In the genomic region with DNA sequence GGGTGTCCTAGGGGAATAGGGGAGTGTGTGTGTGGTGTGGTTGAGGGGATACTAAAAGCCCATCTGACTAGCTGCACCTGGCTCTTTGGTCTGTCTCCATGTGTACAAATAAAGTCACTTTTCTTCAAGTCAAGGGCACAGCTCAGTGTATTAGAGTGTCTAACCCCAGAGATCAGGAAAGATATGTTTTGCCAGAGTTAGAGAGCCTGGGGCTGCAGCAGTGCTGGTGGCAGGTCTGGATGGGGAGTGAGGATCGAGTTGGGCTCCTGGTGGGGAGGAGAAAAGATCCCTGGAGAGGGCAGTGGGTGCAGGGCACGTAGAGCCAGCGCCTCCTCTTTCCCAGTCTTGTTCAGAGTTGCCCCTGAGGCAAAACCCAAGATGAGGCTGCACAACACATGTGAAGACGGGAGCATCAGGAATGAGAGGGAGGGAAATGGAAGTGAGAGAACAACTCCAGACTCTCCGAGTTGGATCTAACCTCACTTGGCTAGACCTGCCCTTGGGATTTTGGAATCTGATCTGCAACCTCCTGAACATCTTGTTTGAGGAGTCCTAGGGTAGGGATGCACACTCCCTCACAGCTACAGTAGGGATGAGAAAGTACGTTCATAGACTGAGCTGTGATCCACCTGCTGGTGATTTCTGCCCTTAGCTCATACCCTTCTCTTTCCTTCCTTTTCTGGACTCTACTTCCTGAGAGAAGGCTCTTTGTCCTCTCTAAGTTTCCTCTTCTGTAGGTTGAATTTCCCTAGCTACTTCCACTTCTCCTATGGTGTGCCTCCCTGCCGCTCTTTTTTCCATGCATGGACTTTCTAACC, we compare ENCODE assay signal across 12 cellular contexts.
A peak's percentile ranks its signal among the peaks of the same experiment; 100 is the strongest.
DNase-seq lines count a peak whose midpoint lies in the region; ATAC-seq, FAIRE-seq and TF ChIP-seq lines count a peak whose summit lies in the region.
"Had no signal": no experiment of that assay in that cellular context is flagged by ENCODE, and none has a peak within 500 bp of the region (broad histone marks: within the 10 kb centered on the region; RNA-seq: fewer than 3 reads in every experiment).

No MANE protein-coding gene starts in this region.

- H4K20me1 ChIP-seq in GM23248 (ENCODE audit: insufficient read depth) (no peaks in the 10 kb centered on the region), HepG2 (ENCODE audit: insufficient read depth, low read length) (no peaks in the 10 kb centered on the region)

- H3K27me3 Mint-ChIP-seq in activated naive CD4-positive, alpha-beta T cell treated with anti-CD3 and anti-CD28 coated beads for 36 hours (ENCODE audit: low read depth) = peaks cover 5% of the 10 kb centered on the region

- TF ChIP-seq EP300 in HepG2 (IDR thresholded peaks at IDR 0.05; ENCODE audit: low read depth in 2 of 2, low read length in 2 of 2) = no peak
- no peak for TF ChIP-seq EP300 in HepG2 (CRISPR knock-in tag; IDR thresholded peaks at IDR 0.05; ENCODE audit: borderline replicate concordance)

- no peaks in the 10 kb centered on the region for H3K79me2 ChIP-seq in GM23248 (ENCODE audit: insufficient read depth)
- H3K79me2 ChIP-seq in HepG2 (ENCODE audit: insufficient read depth, low read length) = no peaks in the 10 kb centered on the region

- H3K36me3 ChIP-seq in GM23248 (ENCODE audit: low read depth) (no peaks in the 10 kb centered on the region), HepG2 (replicated peaks in 1 of 2; ENCODE audit: control insufficient read depth in 1 of 2, insufficient read depth in 2 of 2, low read length in 2 of 2) (no peaks in the 10 kb centered on the region)

- in situ Hi-C loops in GM23248 (cut with MboI) = no loop called here
- in situ Hi-C loops in astrocyte of the cerebellum (cut with HindIII; ENCODE audit: low sequenced_read_pairs) = no loop called here
- in situ Hi-C loops in HepG2 (cut with HindIII; ENCODE audit: extremely low pct_ligation_motif_present, low pct_unique_long_range_greater_than_20kb) = no loop called here

- H3K36me3 Mint-ChIP-seq in activated naive CD4-positive, alpha-beta T cell treated with anti-CD3 and anti-CD28 coated beads for 36 hours (ENCODE audit: low read depth) = no peaks in the 10 kb centered on the region
- H3K36me3 Mint-ChIP-seq: CD4-positive, alpha-beta memory T cell had no signal

- H3K4me3 Mint-ChIP-seq in activated naive CD4-positive, alpha-beta T cell treated with anti-CD3 and anti-CD28 coated beads for 36 hours = no peak overlapping the region
- H3K4me3 Mint-ChIP-seq: CD4-positive, alpha-beta memory T cell had no signal

- no peak for TF ChIP-seq RAD21 in HepG2 (CRISPR knock-in tag; IDR thresholded peaks at IDR 0.05)

- no peak for DNase-seq in AG09319 (ENCODE audit: extremely low read depth, low read depth)
- DNase-seq in GM23248 = peak; percentile 18
- no peak for DNase-seq in astrocyte of the cerebellum (ENCODE audit: low read depth)
- no peak for DNase-seq in HepG2 (ENCODE audit: low spot score)
- DNase-seq in DMS153 treated with DMSO at 0.1 percent for 48 hours (lab: John Stamatoyannopoulos, UW; ENCODE audit: unreplicated experiment) = no peak
- DNase-seq in dedifferentiated amniotic fluid mesenchymal stem cell (ENCODE audit: extremely low spot score) = no peak
- DNase-seq in activated naive CD4-positive, alpha-beta T cell treated with anti-CD3 and anti-CD28 coated beads for 36 hours = no peak
- DNase-seq: activated CD4-positive, alpha-beta T cell treated with anti-CD3 and anti-CD28 coated beads, Interleukin-2, amount 50 U/mL, for 4 hours; CD4-positive, alpha-beta memory T cell; NCI-H524 treated with DMSO at 0.1 percent for 48 hours had no signal

- no peaks in the 10 kb centered on the region for H3K9me3 ChIP-seq in GM23248 (ENCODE audit: low read depth)
- H3K9me3 ChIP-seq in HepG2 (ENCODE audit: low read length) = no peaks in the 10 kb centered on the region

- TF ChIP-seq CTCF in AG09319 (IDR thresholded peaks at IDR 0.05; ENCODE audit: low read depth, low read length) (peak; percentile 31), astrocyte of the cerebellum (IDR thresholded peaks at IDR 0.05; ENCODE audit: low read depth, low read length, missing control alignments) (peak; percentile 13), HepG2 (CRISPR knock-in tag; IDR thresholded peaks at IDR 0.05) (no peak)

- no peak for TF ChIP-seq POLR2A in HepG2 (IDR thresholded peaks at IDR 0.05; ENCODE audit: insufficient read depth in 1 of 2, low read depth in 2 of 2, low read length in 2 of 2)

- no peak overlapping the region for H3K27ac Mint-ChIP-seq in activated naive CD4-positive, alpha-beta T cell treated with anti-CD3 and anti-CD28 coated beads for 36 hours
- H3K27ac Mint-ChIP-seq: CD4-positive, alpha-beta memory T cell had no signal

- H3K9me3 Mint-ChIP-seq in activated naive CD4-positive, alpha-beta T cell treated with anti-CD3 and anti-CD28 coated beads for 36 hours = no peaks in the 10 kb centered on the region
- H3K9me3 Mint-ChIP-seq: CD4-positive, alpha-beta memory T cell had no signal

- ATAC-seq in HepG2 = peak; percentile 63
- no peak for ATAC-seq in HG02884 (IDR thresholded peaks at IDR 0.05; ENCODE audit: unreplicated experiment)

- no peaks in the 10 kb centered on the region for H3K4me1 ChIP-seq in GM23248 (ENCODE audit: insufficient read depth)
- no peaks in the 10 kb centered on the region for H3K4me1 ChIP-seq in HepG2 (ENCODE audit: insufficient read depth, low read length)

- no peak overlapping the region for H3K4me2 ChIP-seq in GM23248 (ENCODE audit: unreplicated experiment)
- H3K4me2 ChIP-seq in HepG2 (ENCODE audit: low read depth, low read length) = no peak overlapping the region

- FAIRE-seq in HepG2 (lab: Jason Lieb, UNC) = no peak
- FAIRE-seq: keratinocyte had no signal

- H3K27me3 ChIP-seq in GM23248 (replicated peaks; ENCODE audit: insufficient read depth) (peaks cover 38% of the 10 kb centered on the region), HepG2 (ENCODE audit: control insufficient read depth in 1 of 2, insufficient read depth in 2 of 2, low read length in 2 of 2) (peaks cover 1 to 10% of the 10 kb centered on the region in 2 experiments; a peak in 3 of 5 replicates)

- POLR2A ChIA-PET in HepG2 (lab: Yijun Ruan, JAX) = no interaction called here

- H2AFZ ChIP-seq in GM23248 = no peak overlapping the region
- no peak overlapping the region for H2AFZ ChIP-seq in HepG2 (ENCODE audit: low read length)

- H3K27ac ChIP-seq in GM23248 (no peak overlapping the region), HepG2 (ENCODE audit: extremely low read length, insufficient read depth, low read length) (no peak overlapping the region)

- no peaks in the 10 kb centered on the region for H3F3A ChIP-seq in GM23248 (ENCODE audit: insufficient read depth)

- intact Hi-C loops in HepG2 (cut with micrococcal nuclease; ENCODE audit: unreplicated experiment) = no loop called here
- intact Hi-C loops in activated naive CD4-positive, alpha-beta T cell treated with anti-CD3 and anti-CD28 coated beads for 36 hours (cut with micrococcal nuclease) = no loop called here

- WGBS in GM23248 (ENCODE audit: low coverage in 1 of 2, low lambda C conversion rate in 2 of 2, missing lambda C conversion rate in 2 of 2), 2 experiments = 3 to 5% methylated on average over 7 of the region's 7 CpGs
- WGBS in HepG2 (ENCODE audit: low lambda C conversion rate) = 27% methylated on average over 7 of the region's 7 CpGs

- CTCF ChIA-PET in HepG2 (lab: Yijun Ruan, JAX; ENCODE audit: low intra/inter-chr PET ratio, low total read pairs) = no interaction called here
- CTCF ChIA-PET in activated naive CD4-positive, alpha-beta T cell treated with anti-CD3 and anti-CD28 coated beads for 36 hours (lab: Charles Lee) = interaction anchor here (1.1 kb wide), 2 partner anchors 16 to 18 kb away, joined by 3 to 5 read pairs; no protein-coding TSS in a partner anchor

- no TSS peak for BruUV-seq in HepG2 (replicated peaks; lab: Mats Ljungman, UMichigan)

- H3K9ac ChIP-seq in GM23248 (no peak overlapping the region), HepG2 (ENCODE audit: insufficient read depth, low read depth, low read length) (no peak overlapping the region)

- H3K9me2 ChIP-seq in GM23248 (ENCODE audit: insufficient read depth) = no peaks in the 10 kb centered on the region

- no peak overlapping the region for H3K4me3 ChIP-seq in GM23248
- no peak overlapping the region for H3K4me3 ChIP-seq in astrocyte of the cerebellum (ENCODE audit: low read depth, low read length)
- H3K4me3 ChIP-seq in HepG2 (replicated peaks in 1 of 3; ENCODE audit: insufficient read depth in 1 of 3, low read depth in 2 of 3, low read length in 3 of 3) = no peak overlapping the region

- H3K4me1 Mint-ChIP-seq in activated naive CD4-positive, alpha-beta T cell treated with anti-CD3 and anti-CD28 coated beads for 36 hours (ENCODE audit: low read depth) = peaks cover 2% of the 10 kb centered on the region
- H3K4me1 Mint-ChIP-seq: CD4-positive, alpha-beta memory T cell had no signal

TF ChIP-seq in HepG2, 621 proteins besides CTCF, POLR2A, EP300 and RAD21:
- TF ChIP-seq STAG1 (CRISPR knock-in tag; IDR thresholded peaks at IDR 0.05) = peak; percentile 28; the same call in 1 of the 2 replicates
- no peak for TF ChIP-seq ZNF362 (CRISPR knock-in tag; IDR thresholded peaks at IDR 0.05; ENCODE audit: borderline replicate concordance)
